9 cellular contexts compared by ENCODE assay signal in genomic region chr15:66293085-66293418, GRCh38. TPM values are rescaled to one million over a fixed set of nuclear protein-coding genes. Genes with fewer than 3 reads are reported as not detected.
A peak's percentile ranks its signal among the peaks of the same experiment; 100 is the strongest.
DNase-seq lines count a peak whose midpoint lies in the region; ATAC-seq, FAIRE-seq and TF ChIP-seq lines count a peak whose summit lies in the region.
"Had no signal": no experiment of that assay in that cellular context is flagged by ENCODE, and none has a peak within 500 bp of the region (broad histone marks: within the 10 kb centered on the region; RNA-seq: fewer than 3 reads in every experiment).

No MANE protein-coding gene starts in this region.

- H3K4me2 ChIP-seq in K562 (ENCODE audit: insufficient read depth, low read length) = peak overlapping the region; percentile 96

- no peak for TF ChIP-seq RAD21 in K562 (CRISPR knock-in tag; conservative IDR thresholded peaks at IDR 0.05 in 1 of 2, IDR thresholded peaks at IDR 0.05 in 1 of 2)

- no TSS peak for BruUV-seq in K562 (replicated peaks; lab: Mats Ljungman, UMichigan)

- 4% methylated on average over 10 of the region's 13 CpGs for WGBS in K562 (ENCODE audit: insufficient coverage, low coverage, missing lambda C conversion rate)
- WGBS in lower leg skin, 2 donors = 3% methylated on average over 13 of the region's 13 CpGs
- WGBS in upper lobe of left lung, 2 donors = 1 to 4% methylated on average over 12 to 13 of the region's 13 CpGs

- intact Hi-C loops in K562 (cut with micrococcal nuclease) (loop anchor here (5.0 kb wide), 1 partner anchor 204 kb away; the partner anchor contains the start of gene SNAPC5), lower leg skin (cut with DNase I; ENCODE audit: low total_unique reads) (no loop called here)

- H3K36me3 ChIP-seq in K562 (ENCODE audit: control insufficient read depth, insufficient read depth, low read length) (peaks cover 15% of the 10 kb centered on the region), upper lobe of left lung (no peaks in the 10 kb centered on the region)

- POLR2A ChIA-PET in K562 (lab: Yijun Ruan, JAX) = interaction anchor here (0.6 to 0.7 kb wide), 2 partner anchors 97 to 230 kb away, joined by 3 to 4 read pairs; no protein-coding TSS in a partner anchor

- no peaks in the 10 kb centered on the region for H3K27me3 ChIP-seq in K562 (ENCODE audit: control insufficient read depth in 2 of 2, insufficient read depth in 2 of 2, low read length in 2 of 2)
- no peaks in the 10 kb centered on the region for H3K27me3 ChIP-seq in upper lobe of left lung

- DNase-seq in activated naive CD4-positive, alpha-beta T cell treated with Interleukin-2 at 50 U/mL for 16 hours = peak; percentile 2
- DNase-seq in activated naive CD4-positive, alpha-beta T cell treated with anti-CD3 and anti-CD28 coated beads, Interleukin-2, amount 50 U/mL, for 16 hours = no peak
- DNase-seq in K562 (ENCODE audit: extremely low read depth in 1 of 4, low spot score in 3 of 4) = no peak
- DNase-seq in lower leg skin (ENCODE audit: low spot score in 2 of 2) = no peak
- DNase-seq in upper lobe of left lung = peak in 1 of 2 donors; percentile 51
- DNase-seq in urothelium cell line (ENCODE audit: low spot score) = no peak
- DNase-seq in GM12892 (ENCODE audit: insufficient read length) = no peak

- peak overlapping the region; percentile 45 for H3K4me3 ChIP-seq in K562
- H3K4me3 ChIP-seq in lower leg skin (ENCODE audit: low read depth, poor library complexity, severe bottlenecking) = peak overlapping the region; percentile 48
- peak overlapping the region; percentile 58 to 87 (median 77) for H3K4me3 ChIP-seq in upper lobe of left lung

- ATAC-seq in K562 = no peak
- peak in 1 of 2 donors; percentile 38 for ATAC-seq in upper lobe of left lung (ENCODE audit: low FRiP score in 2 of 2)
- no peak for ATAC-seq in HG02938 (IDR thresholded peaks at IDR 0.05; ENCODE audit: unreplicated experiment)

- FAIRE-seq in K562 (lab: Jason Lieb, UNC) (no peak), urothelium cell line (lab: Jason Lieb, UNC) (no peak), GM12892 (lab: Jason Lieb, UNC) (no peak)
- FAIRE-seq: endometrium had no signal

- TF ChIP-seq CTCF in K562 (IDR thresholded peaks at IDR 0.05 in 2 of 3, conservative IDR thresholded peaks at IDR 0.05 in 1 of 3; ENCODE audit: insufficient read depth in 2 of 3, low read depth in 1 of 3, low read length in 3 of 3) (no peak), lower leg skin (IDR thresholded peaks at IDR 0.05) (no peak), upper lobe of left lung (IDR thresholded peaks at IDR 0.05) (no peak)

- no peak for TF ChIP-seq EP300 in K562 (IDR thresholded peaks at IDR 0.05; ENCODE audit: low read length)
- no peak for TF ChIP-seq EP300 in upper lobe of left lung (IDR thresholded peaks at IDR 0.05)

- peak overlapping the region; percentile 91 for H2AFZ ChIP-seq in K562 (ENCODE audit: low read depth, low read length)

- H4K20me1 ChIP-seq in K562 (replicated peaks; ENCODE audit: control insufficient read depth, insufficient read depth, low read length) = peaks cover 1% of the 10 kb centered on the region; the same call in 1 of the 2 replicates

- TF ChIP-seq POLR2A in K562 (conservative IDR thresholded peaks at IDR 0.05) (peak; percentile 55), lower leg skin (IDR thresholded peaks at IDR 0.05) (no peak), upper lobe of left lung (IDR thresholded peaks at IDR 0.05) (peak in 1 of 4 donors; percentile 40), GM12892 (IDR thresholded peaks at IDR 0.05; ENCODE audit: low read depth, low read length) (no peak)

- H3K9ac ChIP-seq in K562 (ENCODE audit: insufficient read depth in 1 of 2, low read depth in 2 of 2, low read length in 2 of 2) = peak overlapping the region; percentile 85 to 97

- H3K79me2 ChIP-seq in K562 (ENCODE audit: control insufficient read depth, insufficient read depth, low read length) = peaks cover 22% of the 10 kb centered on the region

- CTCF ChIA-PET in K562 (lab: Yijun Ruan, JAX; ENCODE audit: low intra/inter-chr PET ratio) = no interaction called here

- H3K27ac ChIP-seq in K562 (ENCODE audit: extremely low read depth, low read depth, low read length) (peak overlapping the region; percentile 82), upper lobe of left lung (peak overlapping the region; percentile 88 to 94 (median 90))

- no peaks in the 10 kb centered on the region for H3K9me1 ChIP-seq in K562 (ENCODE audit: control insufficient read depth, insufficient read depth, low read length)

- H3K4me1 ChIP-seq in K562 (replicated peaks in 1 of 2; ENCODE audit: control insufficient read depth in 2 of 2, insufficient read depth in 2 of 2, low read length in 2 of 2) = peaks cover 17 to 20% of the 10 kb centered on the region in 2 experiments
- H3K4me1 ChIP-seq in upper lobe of left lung = peaks cover 18 to 29% (median 20%) of the 10 kb centered on the region in 4 donors

- in situ Hi-C loops in K562 (cut with MboI) = no loop called here

- H3K9me3 ChIP-seq in K562 (replicated peaks; ENCODE audit: control insufficient read depth, insufficient read depth, low read depth, low read length) (no peaks in the 10 kb centered on the region), upper lobe of left lung (no peaks in the 10 kb centered on the region)

TF ChIP-seq in K562, 482 proteins besides CTCF, POLR2A, EP300 and RAD21 (continues in another document):
- TF ChIP-seq E2F1 (CRISPR knock-in tag; IDR thresholded peaks at IDR 0.05) (no peak), HDGF (IDR thresholded peaks at IDR 0.05) (no peak), NR2F6 (CRISPR knock-in tag; IDR thresholded peaks at IDR 0.05) (no peak), TCF3 (CRISPR knock-in tag; IDR thresholded peaks at IDR 0.05) (no peak), NCOR1 (IDR thresholded peaks at IDR 0.05) (no peak), ZEB2 (IDR thresholded peaks at IDR 0.05) (peak; percentile 40; the same call in 1 of the 2 replicates), GABPA (tag; conservative IDR thresholded peaks at IDR 0.05; ENCODE audit: low read depth) (no peak), SNIP1 (IDR thresholded peaks at IDR 0.05; ENCODE audit: low read depth) (no peak), ZNF124 (CRISPR knock-in tag; IDR thresholded peaks at IDR 0.05) (no peak), HLTF (IDR thresholded peaks at IDR 0.05) (no peak), L3MBTL2 (IDR thresholded peaks at IDR 0.05) (no peak)

RNA-seq across cellular contexts. Expression of gene DIS3L, which starts 0.3 kb away (rescaled TPM):
- total RNA-seq in K562 (2011; cell fraction: chromatin; rRNA removed; ENCODE audit: low replicate concordance) = 20.0 and 41.6 TPM in 2 replicates
- 15.7 and 16.5 TPM in 2 replicates for total RNA-seq in K562 (2011; cell fraction: nucleolus; rRNA removed)
- 16.1 and 17.0 TPM in 2 replicates for total RNA-seq in K562 (2011; cell fraction: nucleoplasm; rRNA removed)
- total RNA-seq in K562 (2014; rRNA removed) (11.8 and 16.2 TPM in 2 replicates), K562 (2014; rRNA removed; fragmentation: Illumina TruSeq; extraction: Trizol) (25.0 and 25.4 TPM in 2 replicates), K562 (2015; rRNA removed; fragmentation: Illumina TruSeq; extraction: Trizol) (25.4 and 25.6 TPM in 2 replicates), K562 (2021) (16.6 and 16.9 TPM in 2 replicates), lower leg skin (10 to 100 TPM; 12.9 to 19.7 (median 17.1) TPM), upper lobe of left lung (10 to 100 TPM; 20.1 to 48.2 (median 26.9) TPM)
- polyA plus RNA-seq in K562 (2011; rRNA removed) (19.8 and 34.6 TPM in 2 replicates), K562 (2014; fragmentation: Illumina TruSeq; extraction: Trizol) (16.4 and 19.4 TPM in 2 replicates), K562 (2014; fragmentation: Nextera tagmentation; extraction: Ambion mirVana) (1 to 10 TPM; 5.9 to 6.4 TPM), K562 (2014; rRNA removed) (15.1 and 15.3 TPM in 2 replicates)
- polyA plus RNA-seq in K562 (2011; cell fraction: cytosol; rRNA removed) = 6.5 and 11.5 TPM in 2 replicates
- polyA plus RNA-seq in K562 (2011; cell fraction: nucleus; rRNA removed) = 7.7 and 9.5 TPM in 2 replicates
- polyA plus RNA-seq in K562 (2012) = 13.2 and 20.8 TPM in 2 replicates
- 77.1 and 80.9 TPM in 2 replicates for polyA minus RNA-seq in K562 (2011; rRNA and poly(A)+ RNA removed)
- 9.5 and 21.1 TPM in 2 replicates for polyA minus RNA-seq in K562 (2011; cell fraction: cytosol; rRNA and poly(A)+ RNA removed)
- polyA minus RNA-seq in K562 (2011; cell fraction: nucleus; rRNA and poly(A)+ RNA removed) = 11.8 and 20.4 TPM in 2 replicates
- polyA plus RNA-seq in GM12892 (2012; ENCODE audit: missing spikeins) = 11.3 TPM

RNA-seq across cellular contexts. Expression of gene MEGF11, which starts 39.5 kb away (rescaled TPM):
- 0.26 TPM in 1 of 2 replicates, not detected in the other for total RNA-seq in K562 (2011; cell fraction: chromatin; rRNA removed; ENCODE audit: low replicate concordance)
- 0.66 TPM in 1 of 2 replicates, not detected in the other for total RNA-seq in K562 (2011; cell fraction: nucleolus; rRNA removed)
- total RNA-seq in K562 (2011; cell fraction: nucleoplasm; rRNA removed) = 0.46 TPM in 1 of 2 replicates, not detected in the other
- total RNA-seq in K562 (2014; rRNA removed) (not detected in 2 replicates), K562 (2014; rRNA removed; fragmentation: Illumina TruSeq; extraction: Trizol) (not detected in 2 replicates), K562 (2015; rRNA removed; fragmentation: Illumina TruSeq; extraction: Trizol) (not detected in 2 replicates), K562 (2021) (not detected in 2 replicates), lower leg skin (10 to 100 TPM in 1 of 4 donors, 1 to 10 TPM in 2, under 1 TPM in 1; 0.97 to 10.6 (median 4.0) TPM), upper lobe of left lung (1 to 10 TPM in 3 of 6 donors, not detected in 3; 1.5 to 4.0 (median 3.5) TPM)
- polyA plus RNA-seq in K562 (2011; rRNA removed) (not detected in 2 replicates), K562 (2014; fragmentation: Illumina TruSeq; extraction: Trizol) (not detected in 2 replicates), K562 (2014; fragmentation: Nextera tagmentation; extraction: Ambion mirVana) (under 1 TPM; 0.06 to 0.20 TPM), K562 (2014; rRNA removed) (0.23 TPM in 1 of 2 replicates, not detected in the other)
- polyA plus RNA-seq in K562 (2011; cell fraction: cytosol; rRNA removed) = 0.18 TPM in 1 of 2 replicates, not detected in the other
- polyA plus RNA-seq in K562 (2011; cell fraction: nucleus; rRNA removed) = not detected in 2 replicates
- 0.44 and 1.9 TPM in 2 replicates for polyA plus RNA-seq in K562 (2012)
- not detected in 2 replicates for polyA minus RNA-seq in K562 (2011; rRNA and poly(A)+ RNA removed)
- not detected in 2 replicates for polyA minus RNA-seq in K562 (2011; cell fraction: cytosol; rRNA and poly(A)+ RNA removed)
- polyA minus RNA-seq in K562 (2011; cell fraction: nucleus; rRNA and poly(A)+ RNA removed) = 0.44 TPM in 1 of 2 replicates, not detected in the other
- 1.8 TPM for polyA plus RNA-seq in GM12892 (2012; ENCODE audit: missing spikeins)
